Comparison of ENCODE assay signal across 11 cellular contexts in genomic region chr1:231418741-231419107, GRCh38. TPM values are rescaled to one million over a fixed set of nuclear protein-coding genes. Genes with fewer than 3 reads are reported as not detected.
DNase-seq lines count a peak whose midpoint lies in the region; ATAC-seq and TF ChIP-seq lines count a peak whose summit lies in the region.
"Had no signal": no experiment of that assay in that cellular context is flagged by ENCODE, and none has a peak within 500 bp of the region (broad histone marks: within the 10 kb centered on the region; RNA-seq: fewer than 3 reads in every experiment).

No MANE protein-coding gene starts in this region.

- H3K9me3 ChIP-seq in adrenal gland (replicated peaks in 1 of 3): no peaks in the 10 kb centered on the region

- intact Hi-C loops in adrenal gland (cut with DNase I): no loop called here

- H2AFZ ChIP-seq in ACC112 (ENCODE audit: low read length, unreplicated experiment): no peak overlapping the region

- H3K4me3 Mint-ChIP-seq in HFFc6: peak overlapping the region; percentile 93
- H3K4me3 Mint-ChIP-seq in naive thymus-derived CD8-positive, alpha-beta T cell: peak overlapping the region; percentile 76 to 97 (median 94)

- H3K36me3 ChIP-seq in ACC112 (ENCODE audit: insufficient read depth, low read length) (no peaks in the 10 kb centered on the region), adrenal gland (replicated peaks in 1 of 2) (no peaks in the 10 kb centered on the region)

- H3K4me1 Mint-ChIP-seq in HFFc6 (ENCODE audit: low read depth): peaks cover 55% of the 10 kb centered on the region
- H3K4me1 Mint-ChIP-seq in naive thymus-derived CD8-positive, alpha-beta T cell: peaks cover 42 to 72% (median 70%) of the 10 kb centered on the region in 4 donors

- H3K27ac ChIP-seq in ACC112 (ENCODE audit: low read depth, low read length) (no peak overlapping the region), adrenal gland (peak overlapping the region in 1 of 5 donors; percentile 100)
- H3K27ac ChIP-seq: VCaP had no signal

- DNase-seq in HFFc6: no peak
- no peak for DNase-seq in cardiac fibroblast (ENCODE audit: low read depth in 2 of 2)
- DNase-seq in naive thymus-derived CD8-positive, alpha-beta T cell: no peak
- DNase-seq in adrenal gland: no peak
- DNase-seq in erythroblast (lab: John Stamatoyannopoulos, UW): no peak
- no peak for DNase-seq in stimulated activated naive CD4-positive, alpha-beta T cell (lab: John Stamatoyannopoulos, UW)
- DNase-seq: H7, NCI-H1105 treated with DMSO at 0.1 percent for 48 hours had no signal

- TF ChIP-seq CTCF in HFFc6 (IDR thresholded peaks at IDR 0.05) (no peak), cardiac fibroblast (IDR thresholded peaks at IDR 0.05; ENCODE audit: low read depth, low read length) (no peak), adrenal gland (IDR thresholded peaks at IDR 0.05) (no peak)

- H3K27me3 Mint-ChIP-seq in HFFc6 (ENCODE audit: insufficient read depth): no peaks in the 10 kb centered on the region; the same call in 1 of the 2 replicates
- H3K27me3 Mint-ChIP-seq in naive thymus-derived CD8-positive, alpha-beta T cell: no peaks in the 10 kb centered on the region

- H3K4me1 ChIP-seq in ACC112 (ENCODE audit: control insufficient read depth, insufficient read depth, low read length, unreplicated experiment): peaks cover 37% of the 10 kb centered on the region
- peaks cover 31 to 68% of the 10 kb centered on the region in 2 donors for H3K4me1 ChIP-seq in adrenal gland (replicated peaks in 1 of 2)

- TF ChIP-seq POLR2A in adrenal gland (IDR thresholded peaks at IDR 0.05) (no peak), erythroblast (IDR thresholded peaks at IDR 0.05; ENCODE audit: low read length) (no peak)

- POLR2A ChIA-PET in naive thymus-derived CD8-positive, alpha-beta T cell (lab: Charles Lee): no interaction called here

- peaks cover 79% of the 10 kb centered on the region for H3K79me2 ChIP-seq in ACC112 (ENCODE audit: control insufficient read depth, insufficient read depth, low read length, unreplicated experiment)

- 37 to 48% (median 42%) methylated on average over 4 of the region's 4 CpGs for WGBS in adrenal gland, 4 donors

- no peaks in the 10 kb centered on the region for H3K9me3 Mint-ChIP-seq in HFFc6
- no peaks in the 10 kb centered on the region for H3K9me3 Mint-ChIP-seq in naive thymus-derived CD8-positive, alpha-beta T cell

- H3K4me3 ChIP-seq in ACC112 (ENCODE audit: low read depth, low read length) (peak overlapping the region; percentile 97), cardiac fibroblast (replicated peaks in 1 of 2; ENCODE audit: low read depth in 2 of 2, low read length in 2 of 2) (peak overlapping the region; percentile 80 to 87), adrenal gland (peak overlapping the region in 1 of 4 donors; percentile 95)

- H3K36me3 Mint-ChIP-seq in HFFc6 (ENCODE audit: low read depth): peaks cover 6% of the 10 kb centered on the region
- H3K36me3 Mint-ChIP-seq in naive thymus-derived CD8-positive, alpha-beta T cell: peaks cover 0 to 36% (median 7%) of the 10 kb centered on the region in 3 donors

- no peak for ATAC-seq in naive thymus-derived CD8-positive, alpha-beta T cell
- ATAC-seq in HG03108 (IDR thresholded peaks at IDR 0.05; ENCODE audit: unreplicated experiment): no peak

- no peaks in the 10 kb centered on the region for H3K27me3 ChIP-seq in ACC112 (ENCODE audit: insufficient read depth, low read length)
- no peaks in the 10 kb centered on the region for H3K27me3 ChIP-seq in adrenal gland

- H3K27ac Mint-ChIP-seq in HFFc6: no peak overlapping the region
- peak overlapping the region in 1 of 10 donors; percentile 33 for H3K27ac Mint-ChIP-seq in naive thymus-derived CD8-positive, alpha-beta T cell

RNA-seq across cellular contexts. Expression of gene EGLN1, which starts 3.4 kb away (rescaled TPM):
- total RNA-seq in HFFc6 (2021; fragmentation: NEBNext Ultra II Directional; extraction: Animal tissue kit (Norgen Biotek cat#: 25700)): 10 to 100 TPM; 22.5 to 31.8 (median 26.0) TPM
- total RNA-seq in naive thymus-derived CD8-positive, alpha-beta T cell: 10 to 100 TPM; 32.1 to 32.7 TPM
- polyA plus RNA-seq in naive thymus-derived CD8-positive, alpha-beta T cell: 10 to 100 TPM; 17.8 to 27.3 (median 22.8) TPM
- total RNA-seq in adrenal gland: 10 to 100 TPM; 33.4 to 57.5 (median 49.2) TPM
- 10 to 100 TPM in 1 of 3 donors, 1 to 10 TPM in 2; 7.9 to 72.3 (median 8.8) TPM for polyA plus RNA-seq in adrenal gland
